In genomic region chr2:3112553-3112952, GRCh38 we compare ENCODE assay signal across 9 cellular contexts.
"Had no signal": no experiment of that assay in that cellular context is flagged by ENCODE, and none has a peak within 500 bp of the region (broad histone marks: within the 10 kb centered on the region; RNA-seq: fewer than 3 reads in every experiment).

No MANE protein-coding gene starts in this region.

- DNase-seq: HFFc6, KBM-7 had no signal

- H3K36me3 Mint-ChIP-seq: IgD-negative memory B cell had no signal

- H3K4me3 Mint-ChIP-seq: GM23338, HFFc6, IgD-negative memory B cell had no signal

- H3K4me3 ChIP-seq: GM23338, HAP-1 had no signal

- H3K27me3 Mint-ChIP-seq: IgD-negative memory B cell had no signal

- H3K4me1 Mint-ChIP-seq: IgD-negative memory B cell had no signal

- H3K27ac ChIP-seq: HL-60, KMS-11 had no signal

- H3K9me3 ChIP-seq: HAP-1 had no signal

- H3K9me3 Mint-ChIP-seq: IgD-negative memory B cell had no signal

- H3K27ac Mint-ChIP-seq: GM23338, HFFc6 had no signal

- ATAC-seq: GM23338, HCT116, HepG2 had no signal
